In the genomic region with DNA sequence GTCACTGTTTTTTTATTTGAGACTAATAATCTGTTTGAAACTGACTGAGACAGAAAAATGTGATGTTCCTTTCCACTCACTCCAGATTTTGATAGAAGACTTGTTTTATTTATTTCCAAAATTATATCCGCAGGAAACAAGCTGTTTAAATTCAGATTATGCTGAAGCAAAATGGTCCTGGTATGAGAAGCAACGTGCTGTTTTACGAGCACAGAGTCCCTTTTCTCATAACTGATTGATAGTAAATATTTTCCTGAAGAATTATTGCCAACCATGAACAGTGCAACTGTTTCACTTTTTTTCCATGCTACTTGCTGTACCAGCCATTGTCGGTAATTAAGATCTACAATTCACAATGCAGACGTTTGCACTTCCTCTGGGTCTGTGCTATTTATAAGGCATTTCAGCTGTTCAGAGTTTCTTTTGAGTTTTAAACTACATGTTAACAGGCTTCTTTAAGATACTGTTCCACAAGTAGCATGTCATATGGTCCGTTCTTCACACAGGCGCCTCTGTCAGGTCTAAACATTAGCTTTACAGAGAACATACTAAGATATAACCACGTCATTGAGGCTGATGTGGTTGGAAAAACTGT, we compare ENCODE assay signal across 21 cellular contexts.
"Had no signal": no experiment of that assay in that cellular context is flagged by ENCODE, and none has a peak within 500 bp of the region (broad histone marks: within the 10 kb centered on the region; RNA-seq: fewer than 3 reads in every experiment).

No MANE protein-coding gene starts in this region.

- H3K27me3 ChIP-seq: colonic mucosa, testis, vagina had no signal

- ATAC-seq: lower lobe of right lung; stimulated activated naive B cell treated with anti-CD40 and anti-IgM and Interleukin-4, amounts not matched to agents 10 μg/mL and 1 μg/mL and 100 μg/mL, for 72 hours; WTC11 had no signal

- H3K36me3 Mint-ChIP-seq: naive B cell, WTC11 had no signal

- H3K27ac ChIP-seq: colonic mucosa, lower lobe of right lung, neural progenitor cell, vagina had no signal

- H3K9me3 Mint-ChIP-seq: activated T-cell treated with anti-CD3 and anti-CD28 coated beads, Interleukin-2, amount 50 U/mL, for 24 hours; activated T-helper 2 cell treated with anti-CD3 and anti-CD28 coated beads, Interferon-gamma antibody, Interleukin-2, Interleukin-4, amounts not matched to agents 10 μg/mL and 5 μg/mL and 100 μg/mL, durations not matched to agents 14 hours and 24 hours and 36 hours; naive B cell; neural progenitor cell; stimulated activated naive B cell treated with anti-CD40 and anti-IgM and Interleukin-4, amounts not matched to agents 10 μg/mL and 1 μg/mL and 100 μg/mL, for 72 hours; T-helper 2 cell treated with Interferon-gamma antibody and Interleukin-4, amounts not matched to agents 5 μg/mL and 100 μg/mL, for 36 hours; WTC11 had no signal

- H3K4me3 ChIP-seq: colonic mucosa, lower lobe of right lung, neural progenitor cell, testis, vagina had no signal

- H3K4me3 Mint-ChIP-seq: activated naive CD8-positive, alpha-beta T cell; activated T-cell treated with anti-CD3 and anti-CD28 coated beads, Interleukin-2, amount 50 U/mL, for 24 hours; naive B cell; neural progenitor cell; stimulated activated naive B cell treated with anti-CD40 and anti-IgM and Interleukin-4, amounts not matched to agents 10 μg/mL and 1 μg/mL and 100 μg/mL, for 72 hours; T-helper 2 cell treated with Interferon-gamma antibody and Interleukin-4, amounts not matched to agents 5 μg/mL and 100 μg/mL, for 36 hours; WTC11 had no signal

- DNase-seq: activated CD8-positive, alpha-beta memory T cell treated with anti-CD3 and anti-CD28 coated beads for 24 hours; activated CD8-positive, alpha-beta memory T cell treated with anti-CD3 and anti-CD28 coated beads, Interleukin-2, amount 50 U/mL, for 4 hours; activated naive CD4-positive, alpha-beta T cell; activated T-cell treated with anti-CD3 and anti-CD28 coated beads, Interleukin-2, amount 50 U/mL, for 24 hours; colonic mucosa; erythroblast; foreskin fibroblast; lower lobe of right lung; naive B cell; retina; stimulated activated CD4-positive, alpha-beta T cell treated with anti-CD3 and anti-CD28 coated beads, Interleukin-2, amount 100 ng/mL, for 48 hours; stimulated activated CD8-positive, alpha-beta memory T cell treated with anti-CD3 and anti-CD28 coated beads, Interleukin-4, amount 100 ng/mL, for 48 hours; stimulated activated naive B cell treated with anti-CD40 and anti-IgM and Interleukin-4, amounts not matched to agents 10 μg/mL and 1 μg/mL and 100 μg/mL, for 72 hours; testis; trophoblast cell had no signal

- H3K27me3 Mint-ChIP-seq: activated naive CD8-positive, alpha-beta T cell; activated T-cell treated with anti-CD3 and anti-CD28 coated beads, Interleukin-2, amount 50 U/mL, for 24 hours; naive B cell; stimulated activated naive B cell treated with anti-CD40 and anti-IgM and Interleukin-4, amounts not matched to agents 10 μg/mL and 1 μg/mL and 100 μg/mL, for 72 hours had no signal

- H3K27ac Mint-ChIP-seq: activated naive CD8-positive, alpha-beta T cell; activated T-cell treated with anti-CD3 and anti-CD28 coated beads, Interleukin-2, amount 50 U/mL, for 24 hours; activated T-helper 2 cell treated with anti-CD3 and anti-CD28 coated beads, Interferon-gamma antibody, Interleukin-2, Interleukin-4, amounts not matched to agents 10 μg/mL and 5 μg/mL and 100 μg/mL, durations not matched to agents 14 hours and 24 hours and 36 hours; naive B cell; neural progenitor cell; stimulated activated naive B cell treated with anti-CD40 and anti-IgM and Interleukin-4, amounts not matched to agents 10 μg/mL and 1 μg/mL and 100 μg/mL, for 72 hours; T-helper 2 cell treated with Interferon-gamma antibody and Interleukin-4, amounts not matched to agents 5 μg/mL and 100 μg/mL, for 36 hours; WTC11 had no signal
